Comparison of ENCODE assay signal across 13 cellular contexts in genomic region chr6:42269974-42270510, GRCh38. TPM values are rescaled to one million over a fixed set of nuclear protein-coding genes. Genes with fewer than 3 reads are reported as not detected.
DNase-seq lines count a peak whose midpoint lies in the region; ATAC-seq and TF ChIP-seq lines count a peak whose summit lies in the region.
"Had no signal": no experiment of that assay in that cellular context is flagged by ENCODE, and none has a peak within 500 bp of the region (broad histone marks: within the 10 kb centered on the region; RNA-seq: fewer than 3 reads in every experiment).

No MANE protein-coding gene starts in this region.

- no peak overlapping the region for H2AFZ ChIP-seq in MM.1S (ENCODE audit: low read length)

- peak overlapping the region; percentile 71 for H3K4me2 ChIP-seq in MM.1S (ENCODE audit: low read depth, low read length)

- peak overlapping the region; percentile 61 for H3K9ac ChIP-seq in MM.1S (ENCODE audit: low read length)

- peak; percentile 90 for DNase-seq in MM.1S
- no peak for DNase-seq in NCI-H510A (lab: John Stamatoyannopoulos, UW)
- no peak for DNase-seq in NCI-H1417 treated with DMSO at 0.1 percent for 48 hours (lab: John Stamatoyannopoulos, UW)
- DNase-seq in HT-29 (ENCODE audit: low spot score): no peak
- DNase-seq in NCI-H1105 treated with DMSO at 0.1 percent for 48 hours (lab: John Stamatoyannopoulos, UW): no peak
- DNase-seq: activated CD8-positive, alpha-beta memory T cell treated with anti-CD3 and anti-CD28 coated beads, Interleukin-2, amount 50 U/mL, for 48 hours; NCI-H510A treated with DMSO at 0.1 percent for 48 hours; SW 1271 had no signal

- 0 out of 2 replicates have a peak overlapping the region, but pooled peaks have one; percentile 11 for H3K4me3 ChIP-seq in MM.1S (ENCODE audit: low read length)
- H3K4me3 ChIP-seq: K562, transverse colon had no signal

- no peaks in the 10 kb centered on the region for H3K36me3 ChIP-seq in MM.1S (replicated peaks; ENCODE audit: insufficient read depth, low read length)
- H3K36me3 ChIP-seq: transverse colon had no signal

- H3K27ac ChIP-seq in MM.1S (ENCODE audit: low read length): peak overlapping the region; percentile 99

- ATAC-seq in GM18511 (IDR thresholded peaks at IDR 0.05; ENCODE audit: unreplicated experiment) (peak; percentile 71), GM21360 (IDR thresholded peaks at IDR 0.05; ENCODE audit: unreplicated experiment) (peak; percentile 44), HG02981 (IDR thresholded peaks at IDR 0.05; ENCODE audit: unreplicated experiment) (peak; percentile 25)
- ATAC-seq: K562 had no signal

- TF ChIP-seq CTCF in MM.1S (IDR thresholded peaks at IDR 0.05; ENCODE audit: low read length): no peak

- H3K9me3 ChIP-seq in MM.1S (replicated peaks; ENCODE audit: insufficient read depth, low read length): no peaks in the 10 kb centered on the region
- H3K9me3 ChIP-seq: transverse colon had no signal

- H3K9me2 ChIP-seq in MM.1S (replicated peaks; ENCODE audit: insufficient read depth, low read length): no peaks in the 10 kb centered on the region

- H3K79me2 ChIP-seq in MM.1S (ENCODE audit: low read length): no peaks in the 10 kb centered on the region

- H3K27me3 ChIP-seq in MM.1S (replicated peaks; ENCODE audit: insufficient read depth, low read length): no peaks in the 10 kb centered on the region
- H3K27me3 ChIP-seq: transverse colon had no signal

- H4K20me1 ChIP-seq in MM.1S (ENCODE audit: insufficient read depth, low read length): no peaks in the 10 kb centered on the region

- H3F3A ChIP-seq in MM.1S (ENCODE audit: insufficient read depth, low read length): peaks cover 16% of the 10 kb centered on the region

- H3K4me1 ChIP-seq in MM.1S (ENCODE audit: low read length): peaks cover 29% of the 10 kb centered on the region
- H3K4me1 ChIP-seq: transverse colon had no signal

RNA-seq across cellular contexts. Expression of gene MRPS10, which starts 52.4 kb away (rescaled TPM):
- total RNA-seq in HT-29 (2014; rRNA removed; shearing (Covaris generic)): 24.2 and 24.7 TPM in 2 replicates
